Comparison of ENCODE assay signal across 1 cellular context in genomic region chr22:42754658-42755057, GRCh38.
A peak's percentile ranks its signal among the peaks of the same experiment; 100 is the strongest.
TF ChIP-seq lines count a peak whose summit lies in the region.

No MANE protein-coding gene starts in this region.

TF ChIP-seq in HepG2, 621 proteins besides CTCF, POLR2A, EP300 and RAD21 (continued from another document and continues in another):
- peak; percentile 48; the same call in 1 of the 2 replicates for TF ChIP-seq ZNF646 (CRISPR knock-in tag; IDR thresholded peaks at IDR 0.05)
- peak; percentile 70 for TF ChIP-seq ELF3 (CRISPR knock-in tag; IDR thresholded peaks at IDR 0.05)
- TF ChIP-seq, protein P1, sequence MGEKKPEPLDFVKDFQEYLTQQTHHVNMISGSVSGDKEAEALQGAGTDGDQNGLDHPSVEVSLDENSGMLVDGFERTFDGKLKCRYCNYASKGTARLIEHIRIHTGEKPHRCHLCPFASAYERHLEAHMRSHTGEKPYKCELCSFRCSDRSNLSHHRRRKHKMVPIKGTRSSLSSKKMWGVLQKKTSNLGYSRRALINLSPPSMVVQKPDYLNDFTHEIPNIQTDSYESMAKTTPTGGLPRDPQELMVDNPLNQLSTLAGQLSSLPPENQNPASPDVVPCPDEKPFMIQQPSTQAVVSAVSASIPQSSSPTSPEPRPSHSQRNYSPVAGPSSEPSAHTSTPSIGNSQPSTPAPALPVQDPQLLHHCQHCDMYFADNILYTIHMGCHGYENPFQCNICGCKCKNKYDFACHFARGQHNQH (CRISPR knock-in tag; IDR thresholded peaks at IDR 0.05) = peak; percentile 57; the same call in 1 of the 2 replicates
- peak; percentile 80; the same call in 1 of the 2 replicates for TF ChIP-seq ZBTB7B (CRISPR knock-in tag; IDR thresholded peaks at IDR 0.05)
- no peak for TF ChIP-seq ZHX2 (IDR thresholded peaks at IDR 0.05; ENCODE audit: low read depth)
- TF ChIP-seq ZHX2 (CRISPR knock-in tag; IDR thresholded peaks at IDR 0.05; ENCODE audit: borderline replicate concordance) = no peak
- no peak for TF ChIP-seq GPN1 (CRISPR knock-in tag; IDR thresholded peaks at IDR 0.05; ENCODE audit: borderline replicate concordance)
- TF ChIP-seq, protein P2, sequence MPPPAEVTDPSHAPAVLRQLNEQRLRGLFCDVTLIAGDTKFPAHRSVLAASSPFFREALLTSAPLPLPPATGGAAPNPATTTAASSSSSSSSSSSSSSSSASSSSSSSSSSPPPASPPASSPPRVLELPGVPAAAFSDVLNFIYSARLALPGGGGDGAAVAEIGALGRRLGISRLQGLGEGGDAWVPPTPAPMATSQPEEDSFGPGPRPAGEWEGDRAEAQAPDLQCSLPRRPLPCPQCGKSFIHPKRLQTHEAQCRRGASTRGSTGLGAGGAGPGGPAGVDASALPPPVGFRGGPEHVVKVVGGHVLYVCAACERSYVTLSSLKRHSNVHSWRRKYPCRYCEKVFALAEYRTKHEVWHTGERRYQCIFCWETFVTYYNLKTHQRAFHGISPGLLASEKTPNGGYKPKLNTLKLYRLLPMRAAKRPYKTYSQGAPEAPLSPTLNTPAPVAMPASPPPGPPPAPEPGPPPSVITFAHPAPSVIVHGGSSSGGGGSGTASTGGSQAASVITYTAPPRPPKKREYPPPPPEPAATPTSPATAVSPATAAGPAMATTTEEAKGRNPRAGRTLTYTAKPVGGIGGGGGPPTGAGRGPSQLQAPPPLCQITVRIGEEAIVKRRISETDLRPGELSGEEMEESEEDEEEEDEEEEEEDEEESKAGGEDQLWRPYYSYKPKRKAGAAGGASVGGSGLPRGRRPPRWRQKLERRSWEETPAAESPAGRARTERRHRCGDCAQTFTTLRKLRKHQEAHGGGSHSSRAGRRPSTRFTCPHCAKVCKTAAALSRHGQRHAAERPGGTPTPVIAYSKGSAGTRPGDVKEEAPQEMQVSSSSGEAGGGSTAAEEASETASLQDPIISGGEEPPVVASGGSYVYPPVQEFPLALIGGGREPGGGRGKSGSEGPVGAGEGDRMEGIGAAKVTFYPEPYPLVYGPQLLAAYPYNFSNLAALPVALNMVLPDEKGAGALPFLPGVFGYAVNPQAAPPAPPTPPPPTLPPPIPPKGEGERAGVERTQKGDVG (CRISPR knock-in tag; IDR thresholded peaks at IDR 0.05; ENCODE audit: borderline replicate concordance) = no peak
- no peak for TF ChIP-seq NFKB2 (CRISPR knock-in tag; IDR thresholded peaks at IDR 0.05; ENCODE audit: borderline replicate concordance)
- peak; percentile 56 for TF ChIP-seq RARA (CRISPR knock-in tag; IDR thresholded peaks at IDR 0.05)
- TF ChIP-seq HDAC6 (IDR thresholded peaks at IDR 0.05; ENCODE audit: low read depth, low read length) = no peak
- TF ChIP-seq MTA3 (CRISPR knock-in tag; IDR thresholded peaks at IDR 0.05) = no peak
- TF ChIP-seq ZNF30 (CRISPR knock-in tag; IDR thresholded peaks at IDR 0.05) = no peak
- TF ChIP-seq ZNF468 (CRISPR knock-in tag; IDR thresholded peaks at IDR 0.05) = no peak
- no peak for TF ChIP-seq ETV6 (CRISPR knock-in tag; conservative IDR thresholded peaks at IDR 0.05)
- no peak for TF ChIP-seq ZSCAN22 (CRISPR knock-in tag; IDR thresholded peaks at IDR 0.05)
- no peak for TF ChIP-seq KLF12 (CRISPR knock-in tag; IDR thresholded peaks at IDR 0.05; ENCODE audit: borderline replicate concordance)
- no peak for TF ChIP-seq MTF1 (CRISPR knock-in tag; IDR thresholded peaks at IDR 0.05)
- no peak for TF ChIP-seq ZNF83 (CRISPR knock-in tag; IDR thresholded peaks at IDR 0.05; ENCODE audit: borderline replicate concordance)
- no peak for TF ChIP-seq LBX2 (CRISPR knock-in tag; IDR thresholded peaks at IDR 0.05; ENCODE audit: borderline replicate concordance)
- TF ChIP-seq ATF3 (CRISPR knock-in tag; IDR thresholded peaks at IDR 0.05) = no peak
- TF ChIP-seq, protein P3, sequence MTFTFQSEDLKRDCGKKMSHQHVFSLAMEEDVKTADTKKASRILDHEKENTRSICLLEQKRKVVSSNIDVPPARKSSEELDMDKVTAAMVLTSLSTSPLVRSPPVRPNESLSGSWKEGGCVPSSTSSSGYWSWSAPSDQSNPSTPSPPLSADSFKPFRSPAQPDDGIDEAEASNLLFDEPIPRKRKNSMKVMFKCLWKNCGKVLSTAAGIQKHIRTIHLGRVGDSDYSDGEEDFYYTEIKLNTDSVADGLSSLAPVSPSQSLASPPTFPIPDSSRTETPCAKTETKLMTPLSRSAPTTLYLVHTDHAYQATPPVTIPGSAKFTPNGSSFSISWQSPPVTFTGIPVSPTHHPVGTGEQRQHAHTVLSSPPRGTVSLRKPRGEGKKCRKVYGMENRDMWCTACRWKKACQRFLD (CRISPR knock-in tag; IDR thresholded peaks at IDR 0.05; ENCODE audit: borderline replicate concordance) = no peak
- no peak for TF ChIP-seq HNRNPUL1 (IDR thresholded peaks at IDR 0.05; ENCODE audit: low read depth, low read length)
- no peak for TF ChIP-seq STAT5B (CRISPR knock-in tag; IDR thresholded peaks at IDR 0.05)
- TF ChIP-seq PBX3 (CRISPR knock-in tag; IDR thresholded peaks at IDR 0.05; ENCODE audit: borderline replicate concordance) = no peak
- no peak for TF ChIP-seq CBX5 (CRISPR knock-in tag; IDR thresholded peaks at IDR 0.05; ENCODE audit: borderline replicate concordance)
- TF ChIP-seq GMEB1 (CRISPR knock-in tag; IDR thresholded peaks at IDR 0.05; ENCODE audit: borderline replicate concordance) = peak; percentile 48; the same call in 1 of the 2 replicates
- no peak for TF ChIP-seq ESRRA (CRISPR knock-in tag; IDR thresholded peaks at IDR 0.05; ENCODE audit: low read depth)
- TF ChIP-seq GATAD1 (CRISPR knock-in tag; IDR thresholded peaks at IDR 0.05) = 0 out of 2 replicates have a peak, but pooled peaks have one; percentile 37
- TF ChIP-seq ZNF839 (CRISPR knock-in tag; IDR thresholded peaks at IDR 0.05; ENCODE audit: borderline replicate concordance) = no peak
- TF ChIP-seq, protein P4, sequence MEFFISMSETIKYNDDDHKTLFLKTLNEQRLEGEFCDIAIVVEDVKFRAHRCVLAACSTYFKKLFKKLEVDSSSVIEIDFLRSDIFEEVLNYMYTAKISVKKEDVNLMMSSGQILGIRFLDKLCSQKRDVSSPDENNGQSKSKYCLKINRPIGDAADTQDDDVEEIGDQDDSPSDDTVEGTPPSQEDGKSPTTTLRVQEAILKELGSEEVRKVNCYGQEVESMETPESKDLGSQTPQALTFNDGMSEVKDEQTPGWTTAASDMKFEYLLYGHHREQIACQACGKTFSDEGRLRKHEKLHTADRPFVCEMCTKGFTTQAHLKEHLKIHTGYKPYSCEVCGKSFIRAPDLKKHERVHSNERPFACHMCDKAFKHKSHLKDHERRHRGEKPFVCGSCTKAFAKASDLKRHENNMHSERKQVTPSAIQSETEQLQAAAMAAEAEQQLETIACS (CRISPR knock-in tag; IDR thresholded peaks at IDR 0.05) = no peak
- TF ChIP-seq ZNF547 (CRISPR knock-in tag; IDR thresholded peaks at IDR 0.05) = no peak; the same call in 1 of the 2 replicates
- no peak for TF ChIP-seq HNRNPL (IDR thresholded peaks at IDR 0.05; ENCODE audit: low read depth, low read length)
- TF ChIP-seq GATAD2A (CRISPR knock-in tag; IDR thresholded peaks at IDR 0.05) = peak; percentile 67
- no peak for TF ChIP-seq MATR3 (CRISPR knock-in tag; IDR thresholded peaks at IDR 0.05)
